1 cellular context compared by ENCODE assay signal in the genomic region with DNA sequence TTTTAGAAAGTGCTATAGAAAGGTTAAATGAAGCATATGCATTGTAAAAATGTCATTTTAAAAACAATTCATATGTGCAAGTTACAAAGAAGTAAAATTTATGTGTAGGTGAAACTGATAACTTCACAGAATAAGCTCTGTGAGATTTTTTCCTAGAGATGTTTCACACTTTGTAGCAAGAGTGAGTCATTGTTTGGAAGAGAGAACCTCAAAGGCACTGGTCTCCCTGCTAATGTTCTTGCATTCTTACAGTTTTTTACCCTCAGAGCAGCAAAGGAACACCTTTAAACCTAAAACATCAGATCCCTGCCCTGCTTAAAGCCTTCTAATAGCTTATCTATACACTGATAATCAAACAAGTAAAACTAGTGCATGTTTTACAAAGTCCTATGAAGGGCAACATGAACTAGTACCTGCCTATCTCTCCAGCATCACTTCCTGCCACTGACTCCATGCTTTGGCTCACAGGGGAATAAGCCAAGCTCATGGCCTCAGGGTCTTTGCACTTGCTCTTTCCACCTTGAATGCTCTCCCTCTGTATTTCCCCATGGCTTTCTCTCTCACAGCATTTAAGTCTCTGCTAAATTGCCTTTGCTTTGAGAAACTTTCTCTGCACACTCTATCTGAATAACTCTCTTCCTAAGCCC.
TF ChIP-seq lines count a peak whose summit lies in the region.

No MANE protein-coding gene starts in this region.

TF ChIP-seq in HEK293, 187 proteins besides CTCF, POLR2A, EP300 and RAD21:
- peak; percentile 31; the same call in 1 of the 2 replicates for TF ChIP-seq ZNF623 (tag by site-specific recombination; IDR thresholded peaks at IDR 0.05)
- TF ChIP-seq REPIN1 (tag by site-specific recombination; IDR thresholded peaks at IDR 0.05; ENCODE audit: low read depth), result no peak
TF ChIP-seq in HEK293: peak in this region for 1.
